37 cellular contexts compared by ENCODE assay signal in genomic region chr9:86664603-86665002, GRCh38.
"Had no signal": no experiment of that assay in that cellular context is flagged by ENCODE, and none has a peak within 500 bp of the region (broad histone marks: within the 10 kb centered on the region; RNA-seq: fewer than 3 reads in every experiment).

No MANE protein-coding gene starts in this region.

- H3K36me3 ChIP-seq: ascending aorta, breast epithelium, cardiac muscle cell, esophagus muscularis mucosa, gastrocnemius medialis, heart left ventricle, WERI-Rb-1 had no signal

- H3K9me3 ChIP-seq: ascending aorta, body of pancreas, breast epithelium, esophagus muscularis mucosa, gastrocnemius medialis had no signal

- H3K4me3 ChIP-seq: ascending aorta, body of pancreas, breast epithelium, cardiac muscle cell, esophagus muscularis mucosa, gastrocnemius medialis, heart left ventricle had no signal

- H3K36me3 Mint-ChIP-seq: activated CD4-positive, alpha-beta memory T cell treated with anti-CD3 and anti-CD28 coated beads for 36 hours; activated CD8-positive, alpha-beta memory T cell treated with anti-CD3 and anti-CD28 coated beads, Interleukin-2, amount 10 ng/mL, durations not matched to agents 7 days and 5 days; activated naive CD8-positive, alpha-beta T cell treated with anti-CD3 and anti-CD28 coated beads, Interleukin-2, amount 10 ng/mL, durations not matched to agents 7 days and 5 days had no signal

- ATAC-seq: activated CD4-positive, CD25-positive, alpha-beta regulatory T cell treated with anti-CD3 and anti-CD28 coated beads, Interleukin-2, amount 50 U/mL, for 24 hours; activated CD8-positive, alpha-beta memory T cell treated with anti-CD3 and anti-CD28 coated beads, Interleukin-2, amount 10 ng/mL, durations not matched to agents 7 days and 5 days; activated CD8-positive, alpha-beta T cell treated with anti-CD3 and anti-CD28 coated beads, Interleukin-2, amount 10 ng/mL, durations not matched to agents 7 days and 5 days; body of pancreas; effector memory CD8-positive, alpha-beta T cell; foreskin keratinocyte; gastrocnemius medialis; heart left ventricle; T-helper 17 cell had no signal

- H3K27me3 ChIP-seq: ascending aorta, body of pancreas, breast epithelium, esophagus muscularis mucosa, foreskin keratinocyte, gastrocnemius medialis had no signal

- H3K4me3 Mint-ChIP-seq: activated B cell treated with CpG ODN at 0.5 μM for 24 hours; activated CD4-positive, alpha-beta memory T cell treated with anti-CD3 and anti-CD28 coated beads for 36 hours; activated CD8-positive, alpha-beta memory T cell treated with anti-CD3 and anti-CD28 coated beads, Interleukin-2, amount 10 ng/mL, durations not matched to agents 7 days and 5 days; activated CD8-positive, alpha-beta T cell treated with anti-CD3 and anti-CD28 coated beads, Interleukin-2, amount 10 ng/mL, durations not matched to agents 7 days and 5 days; activated naive CD4-positive, alpha-beta T cell treated with anti-CD3 and anti-CD28 coated beads for 36 hours; activated naive CD8-positive, alpha-beta T cell treated with anti-CD3 and anti-CD28 coated beads, Interleukin-2, amount 10 ng/mL, durations not matched to agents 7 days and 5 days; activated T-helper 1 cell treated with anti-CD3 and anti-CD28 coated beads, Interleukin-12 subunit alpha, Interleukin-12 subunit beta, Interleukin-2, Interleukin-4 antibody, amounts not matched to agents 30 ng/mL and 10 ng/mL and 1 ng/mL, durations not matched to agents 14 hours and 24 hours and 36 hours; effector memory CD8-positive, alpha-beta T cell; T-helper 17 cell; T-helper 2 cell treated with Interferon-gamma antibody and Interleukin-4, amounts not matched to agents 5 μg/mL and 100 μg/mL, for 36 hours had no signal

- H3K27me3 Mint-ChIP-seq: activated CD8-positive, alpha-beta memory T cell treated with anti-CD3 and anti-CD28 coated beads, Interleukin-2, amount 10 ng/mL, durations not matched to agents 7 days and 5 days; activated naive CD8-positive, alpha-beta T cell treated with anti-CD3 and anti-CD28 coated beads, Interleukin-2, amount 10 ng/mL, durations not matched to agents 7 days and 5 days had no signal

- H3K4me1 ChIP-seq: body of pancreas, breast epithelium, esophagus muscularis mucosa, gastrocnemius medialis had no signal

- H3K27ac ChIP-seq: ascending aorta, body of pancreas, breast epithelium, cardiac muscle cell, esophagus muscularis mucosa, foreskin keratinocyte, gastrocnemius medialis, heart left ventricle, WERI-Rb-1 had no signal

- H3K27ac Mint-ChIP-seq: activated B cell treated with CpG ODN at 0.5 μM for 24 hours; activated CD4-positive, alpha-beta memory T cell treated with anti-CD3 and anti-CD28 coated beads for 36 hours; activated CD8-positive, alpha-beta memory T cell treated with anti-CD3 and anti-CD28 coated beads, Interleukin-2, amount 10 ng/mL, durations not matched to agents 7 days and 5 days; activated CD8-positive, alpha-beta T cell treated with anti-CD3 and anti-CD28 coated beads, Interleukin-2, amount 10 ng/mL, durations not matched to agents 7 days and 5 days; activated naive CD4-positive, alpha-beta T cell treated with anti-CD3 and anti-CD28 coated beads for 36 hours; activated naive CD4-positive, alpha-beta T cell treated with anti-CD3 and anti-CD28 coated beads, Interleukin-2, amount 50 U/mL, for 72 hours; activated naive CD8-positive, alpha-beta T cell treated with anti-CD3 and anti-CD28 coated beads, Interleukin-2, amount 10 ng/mL, durations not matched to agents 7 days and 5 days; activated T-helper 1 cell treated with anti-CD3 and anti-CD28 coated beads, Interleukin-12 subunit alpha, Interleukin-12 subunit beta, Interleukin-2, Interleukin-4 antibody, amounts not matched to agents 30 ng/mL and 10 ng/mL and 1 ng/mL, durations not matched to agents 14 hours and 24 hours and 36 hours; activated T-helper 2 cell treated with anti-CD3 and anti-CD28 coated beads, Interferon-gamma antibody, Interleukin-2, Interleukin-4, amounts not matched to agents 10 μg/mL and 5 μg/mL and 100 μg/mL, durations not matched to agents 14 hours and 24 hours and 36 hours; effector memory CD8-positive, alpha-beta T cell; T-helper 17 cell; T-helper 2 cell treated with Interferon-gamma antibody and Interleukin-4, amounts not matched to agents 5 μg/mL and 100 μg/mL, for 36 hours had no signal

- H3K9me3 Mint-ChIP-seq: activated B cell treated with CpG ODN at 0.5 μM for 24 hours; activated CD4-positive, alpha-beta memory T cell treated with anti-CD3 and anti-CD28 coated beads for 36 hours; activated naive CD4-positive, alpha-beta T cell treated with anti-CD3 and anti-CD28 coated beads for 36 hours; activated T-helper 1 cell treated with anti-CD3 and anti-CD28 coated beads, Interleukin-12 subunit alpha, Interleukin-12 subunit beta, Interleukin-2, Interleukin-4 antibody, amounts not matched to agents 30 ng/mL and 10 ng/mL and 1 ng/mL, durations not matched to agents 14 hours and 24 hours and 36 hours; activated T-helper 2 cell treated with anti-CD3 and anti-CD28 coated beads, Interferon-gamma antibody, Interleukin-2, Interleukin-4, amounts not matched to agents 10 μg/mL and 5 μg/mL and 100 μg/mL, durations not matched to agents 14 hours and 24 hours and 36 hours; T-helper 2 cell treated with Interferon-gamma antibody and Interleukin-4, amounts not matched to agents 5 μg/mL and 100 μg/mL, for 36 hours had no signal

- DNase-seq: activated B cell treated with CpG ODN at 0.5 μM for 24 hours; activated CD4-positive, alpha-beta memory T cell treated with anti-CD3 and anti-CD28 coated beads for 36 hours; activated CD4-positive, alpha-beta T cell treated with anti-CD3 and anti-CD28 coated beads for 48 hours; activated CD4-positive, alpha-beta T cell treated with anti-CD3 and anti-CD28 coated beads, Interleukin-2, amount 50 U/mL, for 1 hour; activated CD8-positive, alpha-beta memory T cell treated with anti-CD3 and anti-CD28 coated beads, Interleukin-2, amount 10 ng/mL, durations not matched to agents 7 days and 5 days; activated CD8-positive, alpha-beta memory T cell treated with anti-CD3 and anti-CD28 coated beads, Interleukin-2, amount 50 U/mL, for 4 hours; activated CD8-positive, alpha-beta T cell treated with anti-CD3 and anti-CD28 coated beads, Interleukin-2, amount 10 ng/mL, durations not matched to agents 7 days and 5 days; activated effector memory CD4-positive, alpha-beta T cell treated with anti-CD3 and anti-CD28 coated beads, Interleukin-2, amount 50 U/mL, for 16 hours; activated naive CD4-positive, alpha-beta T cell treated with anti-CD3 and anti-CD28 coated beads for 36 hours; activated naive CD8-positive, alpha-beta T cell treated with anti-CD3 and anti-CD28 coated beads, Interleukin-2, amount 10 ng/mL, durations not matched to agents 7 days and 5 days; activated T-cell treated with anti-CD3 and anti-CD28 coated beads, Interleukin-2, amount 50 U/mL, for 1 hour; activated T-cell treated with anti-CD3 and anti-CD28 coated beads, Interleukin-2, amount 50 U/mL, for 48 hours; body of pancreas; central memory CD4-positive, alpha-beta T cell; cerebellar nuclear complex; cortex of kidney; dermis blood vessel endothelial cell; effector CD4-positive, alpha-beta T cell; effector memory CD8-positive, alpha-beta T cell; erythroblast; foreskin keratinocyte; gastrocnemius medialis; glutamatergic neuron; heart left ventricle; T-helper 1 cell; T-helper 17 cell; T1000; WERI-Rb-1 had no signal

- H3K4me1 Mint-ChIP-seq: activated B cell treated with CpG ODN at 0.5 μM for 24 hours, T-helper 17 cell had no signal
